In genomic region chr15:66102563-66103292, GRCh38 we compare ENCODE assay signal across 29 cellular contexts.
"Had no signal": no experiment of that assay in that cellular context is flagged by ENCODE, and none has a peak within 500 bp of the region (broad histone marks: within the 10 kb centered on the region; RNA-seq: fewer than 3 reads in every experiment).

No MANE protein-coding gene starts in this region.

- DNase-seq: activated CD4-positive, alpha-beta memory T cell treated with anti-CD3 and anti-CD28 coated beads, Interleukin-2, amount 10 ng/mL, durations not matched to agents 7 days and 5 days; activated CD4-positive, alpha-beta T cell treated with anti-CD3 and anti-CD28 coated beads for 1 hour; activated CD4-positive, alpha-beta T cell treated with anti-CD3 and anti-CD28 coated beads, Interleukin-2, amount 10 ng/mL, durations not matched to agents 7 days and 5 days; activated CD8-positive, alpha-beta memory T cell treated with anti-CD3 and anti-CD28 coated beads, Interleukin-2, amount 50 U/mL, for 48 hours; activated gamma-delta T cell treated with Interleukin-2 at 50 U/mL for 16 hours; activated naive CD4-positive, alpha-beta T cell treated with anti-CD3 and anti-CD28 coated beads, Interleukin-2, amount 50 U/mL, for 16 hours; activated T-cell treated with anti-CD3 and anti-CD28 coated beads, Interleukin-2, amount 50 U/mL, for 24 hours; amniotic stem cell; dermis blood vessel endothelial cell; effector CD8-positive, alpha-beta T cell; esophagus squamous epithelium; foreskin melanocyte; hypothalamus; immature natural killer cell; kidney; lower lobe of right lung; mesenchymal stem cell; naive thymus-derived CD8-positive, alpha-beta T cell; nucleus accumbens; spleen; stimulated activated naive CD4-positive, alpha-beta T cell treated with Interleukin-2 at 50 U/mL for 16 hours; T-helper 17 cell; T1000 had no signal

- H3K4me3 ChIP-seq: breast epithelium, esophagus squamous epithelium, lower lobe of right lung, pancreas, prostate gland, spleen, tibial nerve had no signal

- H3K27me3 ChIP-seq: pancreas had no signal

- H3K4me1 ChIP-seq: breast epithelium, esophagus squamous epithelium, lower lobe of right lung, prostate gland, spleen, tibial nerve had no signal

- H3K27ac ChIP-seq: breast epithelium, epithelial cell of prostate, esophagus squamous epithelium, lower lobe of right lung, pancreas, prostate gland, spleen, tibial nerve had no signal

- H3K9me3 ChIP-seq: breast epithelium, esophagus squamous epithelium, lower lobe of right lung, pancreas, prostate gland, spleen, tibial nerve had no signal

- ATAC-seq: activated T-helper 17 cell treated with anti-CD3 and anti-CD28 coated beads, Interleukin-2, amount 50 U/mL, for 72 hours; lower lobe of right lung; naive thymus-derived CD8-positive, alpha-beta T cell; T-helper 17 cell had no signal

- H3K36me3 ChIP-seq: breast epithelium, esophagus squamous epithelium, lower lobe of right lung, pancreas, prostate gland, spleen, tibial nerve had no signal
